8 cellular contexts compared by ENCODE assay signal in genomic region chrX:119398974-119399771, GRCh38. TPM values are rescaled to one million over a fixed set of nuclear protein-coding genes. Genes with fewer than 3 reads are reported as not detected.
DNase-seq lines count a peak whose midpoint lies in the region; ATAC-seq and TF ChIP-seq lines count a peak whose summit lies in the region.

Gene SLC25A43 (plus strand): TSS chrX:119399336. CDS start chrX:119399404, 68 bp downstream.

- DNase-seq in Daoy (ENCODE audit: low read depth) (peak; percentile 39), HT1080 (ENCODE audit: low read depth) (peak; percentile 22), dorsolateral prefrontal cortex (peak in 5 of 10 donors; percentile 9 to 53 (median 29)), lower lobe of right lung (peak; percentile 66), NCI-H128 (lab: John Stamatoyannopoulos, UW; ENCODE audit: unreplicated experiment) (no peak)
- peak; percentile 50 for DNase-seq in activated CD4-positive, CD25-positive, alpha-beta regulatory T cell treated with anti-CD3 and anti-CD28 coated beads, Interleukin-2, amount 50 U/mL, for 72 hours
- peak; percentile 12 to 62 for DNase-seq in stimulated activated effector memory CD8-positive, alpha-beta T cell treated with anti-CD3 and anti-CD28 coated beads, Interleukin-12 subunit alpha, Interleukin-12 subunit beta, amount 100 ng/mL, for 72 hours (ENCODE audit: low spot score in 2 of 2)

- H3K27ac ChIP-seq in dorsolateral prefrontal cortex (peak within 1 kb of the TSS in 41 of 59 donors; percentile 9 to 83 (median 48)), lower lobe of right lung (peak within 1 kb of the TSS; percentile 81)

- TF ChIP-seq CTCF in dorsolateral prefrontal cortex (IDR thresholded peaks at IDR 0.05 in 54 of 56, conservative IDR thresholded peaks at IDR 0.05 in 2 of 56; ENCODE audit: low read depth in 1 of 56, partially characterized antibody in 56 of 56) (no peak), lower lobe of right lung (IDR thresholded peaks at IDR 0.05) (no peak)

- peak within 1 kb of the TSS; percentile 84 for H3K4me3 Mint-ChIP-seq in stimulated activated effector memory CD8-positive, alpha-beta T cell treated with anti-CD3 and anti-CD28 coated beads, Interleukin-12 subunit alpha, Interleukin-12 subunit beta, amount 100 ng/mL, for 72 hours

- no peaks in the 10 kb centered on the region for H3K9me3 Mint-ChIP-seq in stimulated activated effector memory CD8-positive, alpha-beta T cell treated with anti-CD3 and anti-CD28 coated beads, Interleukin-12 subunit alpha, Interleukin-12 subunit beta, amount 100 ng/mL, for 72 hours

- intact Hi-C loops in dorsolateral prefrontal cortex (cut with DNase I) (no loop called here), lower lobe of right lung (cut with DNase I) (no loop called here)

- H3K27me3 ChIP-seq in dorsolateral prefrontal cortex (peaks cover 0 to 39% (median 2%) of the 10 kb centered on the region in 45 donors), lower lobe of right lung (ENCODE audit: low read depth) (no peaks in the 10 kb centered on the region)

- ATAC-seq in GM21390 (IDR thresholded peaks at IDR 0.05; ENCODE audit: unreplicated experiment), result peak; percentile 94
- peak; percentile 96 for ATAC-seq in lower lobe of right lung
- ATAC-seq in stimulated activated effector memory CD8-positive, alpha-beta T cell treated with anti-CD3 and anti-CD28 coated beads, Interleukin-12 subunit alpha, Interleukin-12 subunit beta, amount 100 ng/mL, for 72 hours, result peak; percentile 94

- peak within 1 kb of the TSS; percentile 94 for H3K27ac Mint-ChIP-seq in stimulated activated effector memory CD8-positive, alpha-beta T cell treated with anti-CD3 and anti-CD28 coated beads, Interleukin-12 subunit alpha, Interleukin-12 subunit beta, amount 100 ng/mL, for 72 hours

- H3K4me3 ChIP-seq in dorsolateral prefrontal cortex (peak within 1 kb of the TSS; percentile 24 to 71 (median 59)), lower lobe of right lung (peak within 1 kb of the TSS; percentile 61)

- H3K36me3 ChIP-seq in lower lobe of right lung, result no peaks in the 10 kb centered on the region

- peaks cover 16% of the 10 kb centered on the region for H3K4me1 Mint-ChIP-seq in stimulated activated effector memory CD8-positive, alpha-beta T cell treated with anti-CD3 and anti-CD28 coated beads, Interleukin-12 subunit alpha, Interleukin-12 subunit beta, amount 100 ng/mL, for 72 hours

- H3K4me1 ChIP-seq in lower lobe of right lung, result peaks cover 4% of the 10 kb centered on the region

- no peaks in the 10 kb centered on the region for H3K9me3 ChIP-seq in lower lobe of right lung

- H3K36me3 Mint-ChIP-seq in stimulated activated effector memory CD8-positive, alpha-beta T cell treated with anti-CD3 and anti-CD28 coated beads, Interleukin-12 subunit alpha, Interleukin-12 subunit beta, amount 100 ng/mL, for 72 hours, result no peaks in the 10 kb centered on the region

RNA-seq across cellular contexts. Expression of gene SLC25A43, which starts in this region (rescaled TPM):
- 5.4 and 6.7 TPM in 2 replicates for total RNA-seq in Daoy (2014; rRNA removed; shearing (Covaris generic))
- total RNA-seq in HT1080 (2014; rRNA removed; shearing (Covaris generic)), result 15.7 and 16.7 TPM in 2 replicates
- 16.4 and 17.1 TPM in 2 replicates for polyA plus RNA-seq in HT1080 (2015; cell fraction: cytosol; rRNA removed)
- 5.7 and 5.9 TPM in 2 replicates for polyA plus RNA-seq in HT1080 (2015; cell fraction: nucleus; rRNA removed)
- 10 to 100 TPM in 3 of 120 experiments, 1 to 10 TPM in 117; 2.7 to 11.4 (median 5.7) TPM for total RNA-seq in dorsolateral prefrontal cortex
- total RNA-seq in lower lobe of right lung, result 14.9 TPM
